26 cellular contexts compared by ENCODE assay signal in genomic region chr16:65618931-65619330, GRCh38.
"Had no signal": no experiment of that assay in that cellular context is flagged by ENCODE, and none has a peak within 500 bp of the region (broad histone marks: within the 10 kb centered on the region; RNA-seq: fewer than 3 reads in every experiment).

No MANE protein-coding gene starts in this region.

- H3K27me3 Mint-ChIP-seq: IgD-negative memory B cell, T-cell had no signal

- H3K4me1 ChIP-seq: Peyer's patch, SJSA1 had no signal

- H3K4me3 ChIP-seq: K562, PC-9, Peyer's patch, SJSA1 had no signal

- H3K9me2 ChIP-seq: SK-N-SH had no signal

- H3K36me3 ChIP-seq: Peyer's patch, SJSA1 had no signal

- H3K4me3 Mint-ChIP-seq: IgD-negative memory B cell; T-cell; T-helper 1 cell treated with Interleukin-12 subunit alpha and Interleukin-12 subunit beta and Interleukin-4 antibody, amounts not matched to agents 30 μg/mL and 1 μg/mL, for 36 hours had no signal

- DNase-seq: Kasumi-1, NCI-H1105, NCI-H1417, NCI-H1436 treated with DMSO at 0.1 percent for 48 hours, NCI-H1694, NCI-H187 treated with DMSO at 0.1 percent for 48 hours, NCI-H2029 treated with DMSO at 0.1 percent for 48 hours, NCI-H2171 treated with DMSO at 0.1 percent for 48 hours, NCI-H345, NCI-H446 treated with DMSO at 0.1 percent for 48 hours, NCI-H526 treated with DMSO at 0.1 percent for 48 hours, NCI-H748 treated with DMSO at 0.1 percent for 48 hours, OCI-M1, PC-9, Peyer's patch, Right ventricle myocardium superior, SIG-M5, SW 1271, T-cell had no signal

- H3K9me3 ChIP-seq: Peyer's patch, SJSA1, SK-N-SH had no signal

- H3K4me2 ChIP-seq: KMS-11, PC-9, SK-N-SH had no signal

- H3K9me3 Mint-ChIP-seq: T-helper 1 cell treated with Interleukin-12 subunit alpha and Interleukin-12 subunit beta and Interleukin-4 antibody, amounts not matched to agents 30 μg/mL and 1 μg/mL, for 36 hours had no signal

- H3K4me1 Mint-ChIP-seq: IgD-negative memory B cell, T-cell had no signal

- H3K27ac ChIP-seq: HL-60, KMS-11, PC-9, Peyer's patch, SJSA1 had no signal

- H2AFZ ChIP-seq: PC-9 had no signal

- ATAC-seq: K562, T-cell had no signal

- H3K36me3 Mint-ChIP-seq: IgD-negative memory B cell, T-cell had no signal

- H3K9ac ChIP-seq: KMS-11, SK-N-SH had no signal

- H3K27me3 ChIP-seq: Peyer's patch, SJSA1 had no signal

- H3K27ac Mint-ChIP-seq: IgD-negative memory B cell; T-cell; T-helper 1 cell treated with Interleukin-12 subunit alpha and Interleukin-12 subunit beta and Interleukin-4 antibody, amounts not matched to agents 30 μg/mL and 1 μg/mL, for 36 hours had no signal
